16 cellular contexts compared by ENCODE assay signal in the genomic region with DNA sequence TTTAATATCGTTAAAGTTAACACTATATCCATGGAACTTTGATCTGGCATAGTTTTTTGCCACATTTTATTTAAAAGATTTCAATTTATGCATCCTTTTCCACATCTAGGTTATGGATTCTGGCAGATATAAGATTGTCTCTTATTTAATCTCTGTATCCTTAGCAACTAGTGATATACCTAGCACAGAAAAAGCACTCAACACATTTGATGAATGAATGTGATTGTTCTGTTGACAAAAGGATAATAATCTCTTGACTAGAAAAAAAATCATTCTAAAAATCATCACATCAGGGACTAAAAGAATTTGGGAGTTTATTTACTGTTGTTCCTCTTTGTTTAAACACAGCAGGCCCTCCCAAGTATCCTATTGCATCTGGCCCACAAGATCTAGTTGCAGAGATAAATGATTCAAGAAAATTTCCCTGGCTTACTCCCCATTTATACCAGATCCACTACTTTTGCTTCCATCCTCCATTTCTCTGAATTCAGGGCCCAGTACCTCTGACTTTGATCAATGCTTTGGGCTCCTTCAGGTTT.
"Had no signal": no experiment of that assay in that cellular context is flagged by ENCODE, and none has a peak within 500 bp of the region (broad histone marks: within the 10 kb centered on the region; RNA-seq: fewer than 3 reads in every experiment).

No MANE protein-coding gene starts in this region.

- H3K27ac Mint-ChIP-seq: activated naive CD8-positive, alpha-beta T cell treated with anti-CD3 and anti-CD28 coated beads, Interleukin-2, amount 10 ng/mL, durations not matched to agents 7 days and 5 days; activated T-helper 1 cell treated with anti-CD3 and anti-CD28 coated beads, Interleukin-12 subunit alpha, Interleukin-12 subunit beta, Interleukin-2, Interleukin-4 antibody, amounts not matched to agents 30 ng/mL and 10 ng/mL and 1 ng/mL, durations not matched to agents 14 hours and 24 hours and 36 hours; dendritic cell treated with granulocyte-macrophage colony-stimulating factor and Interleukin-4, amounts not matched to agents 40 ng/mL and 50 ng/mL, for 4 days; immature natural killer cell; stimulated activated naive B cell treated with anti-CD40 and anti-IgM and Interleukin-4, amounts not matched to agents 10 μg/mL and 1 μg/mL and 100 μg/mL, for 72 hours; T-cell had no signal

- H3K27me3 ChIP-seq: heart left ventricle, tibial artery had no signal

- H3K9me3 Mint-ChIP-seq: activated naive CD8-positive, alpha-beta T cell treated with anti-CD3 and anti-CD28 coated beads, Interleukin-2, amount 10 ng/mL, durations not matched to agents 7 days and 5 days; activated T-helper 1 cell treated with anti-CD3 and anti-CD28 coated beads, Interleukin-12 subunit alpha, Interleukin-12 subunit beta, Interleukin-2, Interleukin-4 antibody, amounts not matched to agents 30 ng/mL and 10 ng/mL and 1 ng/mL, durations not matched to agents 14 hours and 24 hours and 36 hours; immature natural killer cell; stimulated activated naive B cell treated with anti-CD40 and anti-IgM and Interleukin-4, amounts not matched to agents 10 μg/mL and 1 μg/mL and 100 μg/mL, for 72 hours; T-cell had no signal

- H3K36me3 Mint-ChIP-seq: activated naive CD8-positive, alpha-beta T cell treated with anti-CD3 and anti-CD28 coated beads, Interleukin-2, amount 10 ng/mL, durations not matched to agents 7 days and 5 days; immature natural killer cell; stimulated activated naive B cell treated with anti-CD40 and anti-IgM and Interleukin-4, amounts not matched to agents 10 μg/mL and 1 μg/mL and 100 μg/mL, for 72 hours; T-cell had no signal

- H3K9me3 ChIP-seq: heart left ventricle, tibial artery had no signal

- DNase-seq: activated CD4-positive, CD25-positive, alpha-beta regulatory T cell treated with anti-CD3 and anti-CD28 coated beads, Interleukin-2, amount 50 U/mL, for 72 hours; activated naive CD4-positive, alpha-beta T cell; activated naive CD8-positive, alpha-beta T cell treated with anti-CD3 and anti-CD28 coated beads, Interleukin-2, amount 10 ng/mL, durations not matched to agents 7 days and 5 days; anterior cingulate cortex; cerebellar nuclear complex; effector memory CD4-positive, alpha-beta T cell; heart left ventricle; immature natural killer cell; retina; stimulated activated CD4-positive, alpha-beta T cell treated with anti-CD3 and anti-CD28 coated beads, Interleukin-15, amount 100 ng/mL, for 24 hours; stimulated activated CD4-positive, alpha-beta T cell treated with anti-CD3 and anti-CD28 coated beads, Interleukin-4, amount 100 ng/mL, for 1 hour; stimulated activated naive B cell treated with anti-CD40 and anti-IgM and Interleukin-4, amounts not matched to agents 10 μg/mL and 1 μg/mL and 100 μg/mL, for 72 hours; T-cell; tibial artery had no signal

- H3K36me3 ChIP-seq: heart left ventricle, tibial artery had no signal

- H3K4me3 Mint-ChIP-seq: activated naive CD8-positive, alpha-beta T cell treated with anti-CD3 and anti-CD28 coated beads, Interleukin-2, amount 10 ng/mL, durations not matched to agents 7 days and 5 days; activated T-helper 1 cell treated with anti-CD3 and anti-CD28 coated beads, Interleukin-12 subunit alpha, Interleukin-12 subunit beta, Interleukin-2, Interleukin-4 antibody, amounts not matched to agents 30 ng/mL and 10 ng/mL and 1 ng/mL, durations not matched to agents 14 hours and 24 hours and 36 hours; dendritic cell treated with granulocyte-macrophage colony-stimulating factor and Interleukin-4, amounts not matched to agents 40 ng/mL and 50 ng/mL, for 4 days; immature natural killer cell; stimulated activated naive B cell treated with anti-CD40 and anti-IgM and Interleukin-4, amounts not matched to agents 10 μg/mL and 1 μg/mL and 100 μg/mL, for 72 hours; T-cell had no signal

- H3K4me3 ChIP-seq: heart left ventricle, tibial artery had no signal

- H3K4me1 Mint-ChIP-seq: immature natural killer cell had no signal

- H3K27me3 Mint-ChIP-seq: T-cell had no signal

- ATAC-seq: heart left ventricle; stimulated activated naive B cell treated with anti-CD40 and anti-IgM and Interleukin-4, amounts not matched to agents 10 μg/mL and 1 μg/mL and 100 μg/mL, for 72 hours; T-cell had no signal
